In genomic region chr12:107594995-107595394, GRCh38 we compare ENCODE assay signal across 16 cellular contexts.
DNase-seq lines count a peak whose midpoint lies in the region; ATAC-seq and TF ChIP-seq lines count a peak whose summit lies in the region.
"Had no signal": no experiment of that assay in that cellular context is flagged by ENCODE, and none has a peak within 500 bp of the region (broad histone marks: within the 10 kb centered on the region; RNA-seq: fewer than 3 reads in every experiment).

No MANE protein-coding gene starts in this region.

- H3K36me3 Mint-ChIP-seq in stimulated activated naive B cell treated with anti-CD40 and anti-IgM and Interleukin-4, amounts not matched to agents 10 μg/mL and 1 μg/mL and 100 μg/mL, for 72 hours = no peaks in the 10 kb centered on the region

- TF ChIP-seq CTCF in brain microvascular endothelial cell (IDR thresholded peaks at IDR 0.05; ENCODE audit: low read depth, low read length, missing control alignments) (no peak), foreskin keratinocyte (conservative IDR thresholded peaks at IDR 0.05) (no peak)

- H3K9me3 Mint-ChIP-seq in stimulated activated naive B cell treated with anti-CD40 and anti-IgM and Interleukin-4, amounts not matched to agents 10 μg/mL and 1 μg/mL and 100 μg/mL, for 72 hours = peaks cover 3 to 9% of the 10 kb centered on the region in 2 donors

- no peaks in the 10 kb centered on the region for H3K27me3 Mint-ChIP-seq in stimulated activated naive B cell treated with anti-CD40 and anti-IgM and Interleukin-4, amounts not matched to agents 10 μg/mL and 1 μg/mL and 100 μg/mL, for 72 hours

- no peak overlapping the region for H3K4me3 Mint-ChIP-seq in stimulated activated naive B cell treated with anti-CD40 and anti-IgM and Interleukin-4, amounts not matched to agents 10 μg/mL and 1 μg/mL and 100 μg/mL, for 72 hours

- H3K4me3 ChIP-seq in brain microvascular endothelial cell (ENCODE audit: low read depth, low read length) (no peak overlapping the region), SJCRH30 (no peak overlapping the region)

- DNase-seq in Daoy (ENCODE audit: low read depth) (peak; percentile 37), M059J (ENCODE audit: low read depth) (peak; percentile 52), brain microvascular endothelial cell (peak; percentile 16), foreskin keratinocyte (peak; percentile 22 to 47), SJCRH30 (no peak), HuH-7 (ENCODE audit: low spot score) (no peak)
- no peak for DNase-seq in stimulated activated naive B cell treated with anti-CD40 and anti-IgM and Interleukin-4, amounts not matched to agents 10 μg/mL and 1 μg/mL and 100 μg/mL, for 72 hours
- DNase-seq: C1 segment of cervical spinal cord, DMS 273 treated with DMSO at 0.1 percent for 48 hours, EL, H7, NCI-H1436 treated with DMSO at 0.1 percent for 48 hours, NCI-H2081 treated with DMSO at 0.1 percent for 48 hours, NCI-H524 had no signal

- no peak overlapping the region for H3K27ac ChIP-seq in brain microvascular endothelial cell
- no peak overlapping the region for H3K27ac ChIP-seq in foreskin keratinocyte
- no peak overlapping the region for H3K27ac ChIP-seq in SJCRH30

- no peaks in the 10 kb centered on the region for H3K36me3 ChIP-seq in brain microvascular endothelial cell (replicated peaks)
- H3K36me3 ChIP-seq in SJCRH30 = no peaks in the 10 kb centered on the region

- H3K4me1 ChIP-seq in foreskin keratinocyte = no peaks in the 10 kb centered on the region
- peaks cover 14% of the 10 kb centered on the region for H3K4me1 ChIP-seq in SJCRH30

- H3K27me3 ChIP-seq in brain microvascular endothelial cell (replicated peaks) = no peaks in the 10 kb centered on the region
- H3K27me3 ChIP-seq in foreskin keratinocyte = no peaks in the 10 kb centered on the region
- H3K27me3 ChIP-seq in SJCRH30 = no peaks in the 10 kb centered on the region

- H3K27ac Mint-ChIP-seq in stimulated activated naive B cell treated with anti-CD40 and anti-IgM and Interleukin-4, amounts not matched to agents 10 μg/mL and 1 μg/mL and 100 μg/mL, for 72 hours = no peak overlapping the region

- peaks cover 11% of the 10 kb centered on the region; the same call in 1 of the 2 replicates for H3K9me3 ChIP-seq in SJCRH30 (replicated peaks)

- in situ Hi-C loops in brain microvascular endothelial cell (cut with HindIII; ENCODE audit: low pct_ligation_motif_present, low sequenced_read_pairs) = no loop called here

- no peaks in the 10 kb centered on the region for H3K4me1 Mint-ChIP-seq in stimulated activated naive B cell treated with anti-CD40 and anti-IgM and Interleukin-4, amounts not matched to agents 10 μg/mL and 1 μg/mL and 100 μg/mL, for 72 hours

- ATAC-seq in foreskin keratinocyte (peak; percentile 75), HG03520 (IDR thresholded peaks at IDR 0.05; ENCODE audit: unreplicated experiment) (no peak)
- no peak for ATAC-seq in stimulated activated naive B cell treated with anti-CD40 and anti-IgM and Interleukin-4, amounts not matched to agents 10 μg/mL and 1 μg/mL and 100 μg/mL, for 72 hours (replicated peaks)
- ATAC-seq: SK-N-SH treated with all-trans-retinoic acid at 6 μM for 48 hours had no signal

Comparison
In these comparisons a context has a peak if more than half of its experiments do, and no peak if none do; other contexts are left out.
1. DNase-seq: peak in Daoy (single experiment), M059J (single experiment), brain microvascular endothelial cell (single experiment) and foreskin keratinocyte (2 of 2); none in stimulated activated naive B cell treated with anti-CD40 and anti-IgM and Interleukin-4, amounts not matched to agents 10 μg/mL and 1 μg/mL and 100 μg/mL, for 72 hours (single experiment), SJCRH30 (0 of 2) and HuH-7 (single experiment).